18 cellular contexts compared by ENCODE assay signal in the genomic region with DNA sequence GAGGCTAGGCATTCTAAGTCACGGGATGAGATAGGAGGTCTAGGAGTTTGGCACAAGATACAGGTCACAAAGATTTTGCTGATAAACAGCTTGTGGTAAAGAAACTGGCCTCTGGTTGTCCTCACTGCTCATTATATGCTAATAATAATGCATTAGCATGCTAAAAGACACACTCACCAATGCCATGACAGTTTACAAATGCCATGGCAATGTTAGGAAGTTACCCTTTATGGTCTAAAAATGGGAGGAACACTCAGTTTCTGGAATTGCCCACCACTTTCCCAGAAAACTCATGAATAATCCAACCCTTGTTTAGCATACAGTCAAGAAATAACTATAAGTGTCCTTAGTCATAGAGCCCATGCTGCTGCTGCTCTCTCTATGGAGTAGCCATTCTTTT.
"Had no signal": no experiment of that assay in that cellular context is flagged by ENCODE, and none has a peak within 500 bp of the region (broad histone marks: within the 10 kb centered on the region; RNA-seq: fewer than 3 reads in every experiment).

No MANE protein-coding gene starts in this region.

- H3K27ac Mint-ChIP-seq: dendritic cell treated with granulocyte-macrophage colony-stimulating factor and Interleukin-4, amounts not matched to agents 40 ng/mL and 50 ng/mL, for 4 days; endodermal cell; progenitor cell of endocrine pancreas had no signal

- H3K27me3 ChIP-seq: gastroesophageal sphincter, left lung, stomach had no signal

- H3K27ac ChIP-seq: gastroesophageal sphincter, left lung, lower lobe of right lung, pancreas, stomach had no signal

- H3K27me3 Mint-ChIP-seq: dendritic cell treated with granulocyte-macrophage colony-stimulating factor and Interleukin-4, amounts not matched to agents 40 ng/mL and 50 ng/mL, for 4 days; progenitor cell of endocrine pancreas had no signal

- H3K36me3 Mint-ChIP-seq: naive B cell had no signal

- H3K4me3 Mint-ChIP-seq: dendritic cell treated with granulocyte-macrophage colony-stimulating factor and Interleukin-4, amounts not matched to agents 40 ng/mL and 50 ng/mL, for 4 days; endodermal cell; naive B cell; nephron had no signal

- H3K4me3 ChIP-seq: gastroesophageal sphincter, left lung, lower lobe of right lung, pancreas, stomach had no signal

- FAIRE-seq: pancreas, small intestine had no signal

- DNase-seq: endodermal cell; glutamatergic neuron; islet precursor cell; left lung; lower lobe of right lung; mesenchymal stem cell; naive B cell; occipital lobe; pancreas; right cardiac atrium; small intestine; stimulated activated CD4-positive, alpha-beta T cell treated with anti-CD3 and anti-CD28 coated beads, Interleukin-12 subunit alpha, Interleukin-12 subunit beta, amount 100 ng/mL, for 4 hours; stimulated activated naive CD4-positive, alpha-beta T cell; stomach had no signal

- H3K4me1 ChIP-seq: gastroesophageal sphincter, left lung, lower lobe of right lung, pancreas, stomach had no signal

- H3K36me3 ChIP-seq: gastroesophageal sphincter, left lung, lower lobe of right lung, pancreas, stomach had no signal

- H3K9me3 Mint-ChIP-seq: dendritic cell treated with granulocyte-macrophage colony-stimulating factor and Interleukin-4, amounts not matched to agents 40 ng/mL and 50 ng/mL, for 4 days had no signal

- H3K9me3 ChIP-seq: gastroesophageal sphincter, left lung, lower lobe of right lung, pancreas, stomach had no signal
